Comparison of ENCODE assay signal across 19 cellular contexts in genomic region chr20:58402305-58402704, GRCh38. TPM values are rescaled to one million over a fixed set of nuclear protein-coding genes. Genes with fewer than 3 reads are reported as not detected.
DNase-seq lines count a peak whose midpoint lies in the region; FAIRE-seq and TF ChIP-seq lines count a peak whose summit lies in the region.
"Had no signal": no experiment of that assay in that cellular context is flagged by ENCODE, and none has a peak within 500 bp of the region (broad histone marks: within the 10 kb centered on the region; RNA-seq: fewer than 3 reads in every experiment).

No MANE protein-coding gene starts in this region.

- peaks cover 3% of the 10 kb centered on the region for H3K79me1 ChIP-seq in neuronal stem cell (ENCODE audit: low read depth, low read length)

- no peak overlapping the region for H3K14ac ChIP-seq in neuronal stem cell (ENCODE audit: low read length)

- H3K27ac ChIP-seq in breast epithelium (no peak overlapping the region), testis (no peak overlapping the region), neuronal stem cell (replicated peaks; ENCODE audit: low read length) (no peak overlapping the region)
- peak overlapping the region; percentile 4 for H3K27ac ChIP-seq in effector memory CD4-positive, alpha-beta T cell (ENCODE audit: insufficient read depth, low read length, poor library complexity, severe bottlenecking)
- H3K27ac ChIP-seq: tibial artery had no signal

- TF ChIP-seq CTCF in MCF 10A (IDR thresholded peaks at IDR 0.05; ENCODE audit: unreplicated experiment) (no peak), breast epithelium (IDR thresholded peaks at IDR 0.05) (no peak), testis (IDR thresholded peaks at IDR 0.05) (no peak)

- H3K4me2 ChIP-seq in neuronal stem cell (ENCODE audit: insufficient read depth, low read length, poor library complexity, severe bottlenecking) = no peak overlapping the region

- H3K36me3 Mint-ChIP-seq in MCF 10A (ENCODE audit: insufficient read depth, unreplicated experiment) = peaks cover 8% of the 10 kb centered on the region

- intact Hi-C loops in MCF 10A (cut with micrococcal nuclease) (no loop called here), breast epithelium (cut with DNase I; ENCODE audit: low total_unique reads) (no loop called here), testis (cut with DNase I; ENCODE audit: low total_unique reads) (no loop called here)

- DNase-seq in MCF 10A (ENCODE audit: unreplicated experiment) (peak; percentile 11), breast epithelium (ENCODE audit: low spot score in 2 of 2) (no peak), HTR-8/SVneo (ENCODE audit: insufficient read length, low spot score) (no peak), testis (peak; percentile 26), GOT3 (lab: John Stamatoyannopoulos, UW) (no peak), neuronal stem cell (ENCODE audit: low spot score) (no peak)
- DNase-seq in effector memory CD4-positive, alpha-beta T cell = no peak
- DNase-seq: activated CD4-positive, alpha-beta T cell treated with anti-CD3 and anti-CD28 coated beads, Interleukin-2, amount 50 U/mL, for 1 hour; activated naive CD8-positive, alpha-beta T cell treated with anti-CD3 and anti-CD28 coated beads, Interleukin-2, amount 10 ng/mL, durations not matched to agents 7 days and 5 days; DMS79 treated with DMSO at 0.1 percent for 48 hours; HCEC 1CT; midbrain; NCI-H2107; NCI-H526 treated with DMSO at 0.1 percent for 48 hours; nephron progenitor cell; posterior cingulate gyrus; SHP77; stimulated activated naive CD4-positive, alpha-beta T cell; tibial artery had no signal

- H3K23ac ChIP-seq in neuronal stem cell (ENCODE audit: low read depth, low read length, poor library complexity) = no peak overlapping the region

- no peak for TF ChIP-seq POLR2A in breast epithelium (IDR thresholded peaks at IDR 0.05)
- no peak for TF ChIP-seq POLR2A in testis (IDR thresholded peaks at IDR 0.05)

- POLR2A ChIA-PET in MCF 10A (lab: Yijun Ruan, JAX) = interaction anchor here (1.9 to 6.9 kb wide), 2 partner anchors 10 to 12 kb away, joined by 4 to 65 read pairs; partner anchors contain the start of gene VAPB

- FAIRE-seq in HTR-8/SVneo (lab: Jason Lieb, UNC) = peak; percentile 95

- H3K27me3 Mint-ChIP-seq in MCF 10A (ENCODE audit: insufficient read depth, unreplicated experiment) = no peaks in the 10 kb centered on the region
- H3K27me3 Mint-ChIP-seq: activated naive CD8-positive, alpha-beta T cell treated with anti-CD3 and anti-CD28 coated beads, Interleukin-2, amount 10 ng/mL, durations not matched to agents 7 days and 5 days had no signal

- H3K9me3 Mint-ChIP-seq in MCF 10A (ENCODE audit: unreplicated experiment) = no peaks in the 10 kb centered on the region
- H3K9me3 Mint-ChIP-seq: activated naive CD8-positive, alpha-beta T cell treated with anti-CD3 and anti-CD28 coated beads, Interleukin-2, amount 10 ng/mL, durations not matched to agents 7 days and 5 days had no signal

- no peak overlapping the region for H3K18ac ChIP-seq in neuronal stem cell (ENCODE audit: low read length)

- no peak overlapping the region for H2AK5ac ChIP-seq in neuronal stem cell (ENCODE audit: low read depth, low read length)

- H2BK12ac ChIP-seq in neuronal stem cell (ENCODE audit: low read length) = no peak overlapping the region

- H3K4me1 ChIP-seq in breast epithelium (no peaks in the 10 kb centered on the region), testis (no peaks in the 10 kb centered on the region), neuronal stem cell (ENCODE audit: control insufficient read depth in 2 of 2, insufficient read depth in 1 of 2, low read depth in 1 of 2, low read length in 2 of 2) (no peaks in the 10 kb centered on the region)
- peaks cover 11% of the 10 kb centered on the region for H3K4me1 ChIP-seq in effector memory CD4-positive, alpha-beta T cell (ENCODE audit: control insufficient read depth, insufficient read depth, low read length, poor library complexity, severe bottlenecking)

- no peaks in the 10 kb centered on the region for H3K27me3 ChIP-seq in breast epithelium
- H3K27me3 ChIP-seq in effector memory CD4-positive, alpha-beta T cell (replicated peaks; ENCODE audit: control insufficient read depth, insufficient read depth, low read length, poor library complexity, severe bottlenecking) = no peaks in the 10 kb centered on the region
- H3K27me3 ChIP-seq in testis = no peaks in the 10 kb centered on the region
- H3K27me3 ChIP-seq in neuronal stem cell (ENCODE audit: control insufficient read depth in 3 of 3, insufficient read depth in 3 of 3, low read depth in 1 of 3, low read length in 3 of 3) = no peaks in the 10 kb centered on the region
- H3K27me3 ChIP-seq: tibial artery had no signal

- H3K9me3 ChIP-seq in breast epithelium (no peaks in the 10 kb centered on the region), testis (no peaks in the 10 kb centered on the region), neuronal stem cell (replicated peaks in 1 of 2; ENCODE audit: control insufficient read depth in 2 of 2, insufficient read depth in 1 of 2, low read depth in 1 of 2, low read length in 2 of 2) (peaks cover 0 to 5% of the 10 kb centered on the region in 2 donors)
- H3K9me3 ChIP-seq in effector memory CD4-positive, alpha-beta T cell (ENCODE audit: control insufficient read depth, low read length) = no peaks in the 10 kb centered on the region
- H3K9me3 ChIP-seq: tibial artery had no signal

- H3K36me3 ChIP-seq in breast epithelium (no peaks in the 10 kb centered on the region), testis (ENCODE audit: low read depth, missing control alignments) (no peaks in the 10 kb centered on the region), neuronal stem cell (replicated peaks in 1 of 2; ENCODE audit: control insufficient read depth in 2 of 2, insufficient read depth in 2 of 2, low read length in 2 of 2) (peaks cover 0 to 17% of the 10 kb centered on the region in 2 donors)
- no peaks in the 10 kb centered on the region for H3K36me3 ChIP-seq in effector memory CD4-positive, alpha-beta T cell (ENCODE audit: control insufficient read depth, insufficient read depth, low read length)
- H3K36me3 ChIP-seq: tibial artery had no signal

- no peak overlapping the region for H4K8ac ChIP-seq in neuronal stem cell (ENCODE audit: low read depth, low read length)

- no peak overlapping the region for H3K4ac ChIP-seq in neuronal stem cell (ENCODE audit: low read length)

- no peak overlapping the region for H2BK15ac ChIP-seq in neuronal stem cell (ENCODE audit: low read length)

- no peak overlapping the region for H3K4me3 Mint-ChIP-seq in MCF 10A (ENCODE audit: unreplicated experiment)
- H3K4me3 Mint-ChIP-seq: activated naive CD8-positive, alpha-beta T cell treated with anti-CD3 and anti-CD28 coated beads, Interleukin-2, amount 10 ng/mL, durations not matched to agents 7 days and 5 days; nephron progenitor cell had no signal

- CTCF ChIA-PET in MCF 10A (lab: Yijun Ruan, JAX) = interaction anchor here (0.6 kb wide), 4 partner anchors 11 to 800 kb away, joined by 3 read pairs; no protein-coding TSS in a partner anchor

- no TSS peak for BruUV-seq in MCF 10A (replicated peaks; lab: Mats Ljungman, UMichigan)

- no peak overlapping the region for H3K9ac ChIP-seq in neuronal stem cell (ENCODE audit: low read depth, low read length, poor library complexity)

- H3K4me3 ChIP-seq in breast epithelium (no peak overlapping the region), testis (no peak overlapping the region), neuronal stem cell (ENCODE audit: low read length in 2 of 2) (no peak overlapping the region)
- H3K4me3 ChIP-seq in effector memory CD4-positive, alpha-beta T cell (ENCODE audit: insufficient read depth, low read depth, low read length, poor library complexity, severe bottlenecking) = no peak overlapping the region
- H3K4me3 ChIP-seq: tibial artery had no signal

- 62 to 69% methylated on average over 5 of the region's 5 CpGs for WGBS in testis, 2 donors
- no CpG with 5 or more reads among the region's 5 CpGs for WGBS in neuronal stem cell (ENCODE audit: extremely low coverage in 2 of 2, insufficient read length in 2 of 2, insufficient replicate concordance in 1 of 2), 2 donors

- H3K27ac Mint-ChIP-seq in MCF 10A (ENCODE audit: low read depth, unreplicated experiment) = no peak overlapping the region
- H3K27ac Mint-ChIP-seq: activated naive CD8-positive, alpha-beta T cell treated with anti-CD3 and anti-CD28 coated beads, Interleukin-2, amount 10 ng/mL, durations not matched to agents 7 days and 5 days; nephron progenitor cell had no signal

- no peak overlapping the region for H2AFZ ChIP-seq in neuronal stem cell (ENCODE audit: low read length)

- H4K91ac ChIP-seq in neuronal stem cell (ENCODE audit: low read depth, low read length, poor library complexity) = no peak overlapping the region

- no peak overlapping the region for H2BK120ac ChIP-seq in neuronal stem cell (ENCODE audit: low read depth, low read length)

- H3K4me1 Mint-ChIP-seq in MCF 10A (ENCODE audit: insufficient read depth, unreplicated experiment) = peaks cover under 1% of the 10 kb centered on the region

- no peak overlapping the region for H2BK5ac ChIP-seq in neuronal stem cell (ENCODE audit: low read length)

RNA-seq across cellular contexts. Expression of gene VAPB, which starts 13.3 kb away (rescaled TPM):
- total RNA-seq in MCF 10A (2022) (60.4 and 61.2 TPM in 2 replicates), breast epithelium (10 to 100 TPM; 18.6 to 18.9 (median 18.7) TPM), testis (10 to 100 TPM; 23.5 to 23.8 TPM)
- polyA plus RNA-seq in testis (ENCODE audit: insufficient read depth, low read depth, low replicate concordance) = 31.4 TPM
- 33.3 TPM for polyA plus RNA-seq in neuronal stem cell (2013, experiment 1 of 2)
- polyA plus RNA-seq in neuronal stem cell (2013, experiment 2 of 2) = 33.3 TPM

Comparison
In these comparisons a context has a peak if more than half of its experiments do, and no peak if none do; other contexts are left out.
1. DNase-seq: peak in MCF 10A (single experiment) and testis (single experiment); none in breast epithelium (0 of 2), HTR-8/SVneo (single experiment), effector memory CD4-positive, alpha-beta T cell (0 of 3), GOT3 (single experiment) and neuronal stem cell (single experiment).